Comparison of ENCODE assay signal across 8 cellular contexts in the genomic region with DNA sequence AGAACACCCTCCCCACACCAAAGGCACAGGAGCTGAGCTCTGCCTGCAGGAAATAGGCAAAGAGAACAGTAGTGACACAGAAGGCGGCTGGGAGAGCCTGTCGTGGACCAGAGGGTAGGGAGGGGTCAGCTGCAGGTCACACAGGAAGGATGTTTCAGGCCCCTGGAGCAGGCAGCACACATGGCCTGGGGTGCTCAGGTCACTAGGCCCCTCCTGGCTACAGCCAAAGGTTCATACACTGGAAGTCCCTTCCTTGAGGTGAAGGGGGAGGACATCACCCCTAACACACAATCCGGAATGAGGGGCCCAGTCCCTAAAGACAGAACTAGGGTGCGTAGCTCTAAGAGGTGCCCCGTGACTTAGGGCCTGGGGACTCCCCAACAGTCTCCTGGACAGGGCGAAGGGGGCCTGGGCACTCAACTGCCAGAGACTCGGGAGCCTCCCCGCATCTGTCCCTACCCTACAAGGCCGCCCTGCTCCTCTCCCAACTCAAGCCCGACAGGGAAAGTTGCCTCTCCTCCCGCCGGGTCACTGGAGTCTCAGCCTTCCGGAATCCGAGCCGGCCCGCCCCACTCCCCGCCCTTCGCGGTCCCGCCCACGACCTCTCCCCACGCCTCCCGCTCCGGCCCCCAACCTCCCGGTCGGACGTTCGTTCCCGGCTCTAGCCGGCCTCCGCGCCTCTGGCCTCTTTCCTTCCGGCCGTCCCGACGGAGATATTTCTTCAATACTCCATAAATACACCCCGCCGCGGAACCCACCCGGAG.
DNase-seq lines count a peak whose midpoint lies in the region; ATAC-seq lines count a peak whose summit lies in the region.

A gene (minus strand): TSS at position 541 of the 764 bp plus-strand sequence. CDS start 675 bp downstream, outside the sequence.

- peak; percentile 76 for DNase-seq in GM03348 (ENCODE audit: low spot score)
- DNase-seq in amniotic epithelial cell (ENCODE audit: low read depth), result peak; percentile 57
- DNase-seq in hepatic stellate cell (ENCODE audit: low spot score), result peak; percentile 77
- DNase-seq in putamen (ENCODE audit: low spot score), result peak; percentile 78
- no peak for DNase-seq in GDM1 (lab: John Stamatoyannopoulos, UW)

- ATAC-seq in HG02642 (IDR thresholded peaks at IDR 0.05; ENCODE audit: poor library complexity, unreplicated experiment), result peak; percentile 41
- ATAC-seq in HG03457 (IDR thresholded peaks at IDR 0.05; ENCODE audit: unreplicated experiment), result no peak
- ATAC-seq in HG02763 (IDR thresholded peaks at IDR 0.05; ENCODE audit: unreplicated experiment), result no peak
